Comparison of ENCODE assay signal across 12 cellular contexts in genomic region chr18:23593720-23594119, GRCh38.
DNase-seq lines count a peak whose midpoint lies in the region; ATAC-seq lines count a peak whose summit lies in the region.
"Had no signal": no experiment of that assay in that cellular context is flagged by ENCODE, and none has a peak within 500 bp of the region (broad histone marks: within the 10 kb centered on the region; RNA-seq: fewer than 3 reads in every experiment).

No MANE protein-coding gene starts in this region.

- no peak overlapping the region for H3K4me3 Mint-ChIP-seq in T-helper 2 cell treated with Interferon-gamma antibody and Interleukin-4, amounts not matched to agents 5 μg/mL and 100 μg/mL, for 36 hours
- H3K4me3 Mint-ChIP-seq: CD8-positive, alpha-beta T cell had no signal

- H3K27me3 Mint-ChIP-seq in T-helper 2 cell treated with Interferon-gamma antibody and Interleukin-4, amounts not matched to agents 5 μg/mL and 100 μg/mL, for 36 hours (ENCODE audit: low read depth), result peaks cover 11% of the 10 kb centered on the region

- no peak for ATAC-seq in GM21526 (IDR thresholded peaks at IDR 0.05; ENCODE audit: low FRiP score, unreplicated experiment)
- ATAC-seq: CD8-positive, alpha-beta T cell; GM12878 had no signal

- H3K4me3 ChIP-seq in adipocyte (ENCODE audit: low read length), result no peak overlapping the region
- H3K4me3 ChIP-seq: GM12878 had no signal

- H3K27ac Mint-ChIP-seq in T-helper 2 cell treated with Interferon-gamma antibody and Interleukin-4, amounts not matched to agents 5 μg/mL and 100 μg/mL, for 36 hours, result no peak overlapping the region
- H3K27ac Mint-ChIP-seq: CD8-positive, alpha-beta T cell had no signal

- in situ Hi-C loops in ACHN (cut with HindIII; ENCODE audit: low pct_ligation_motif_present, low pct_unique_long_range_greater_than_20kb, low sequenced_read_pairs), result no loop called here

- H3K4me1 Mint-ChIP-seq in T-helper 2 cell treated with Interferon-gamma antibody and Interleukin-4, amounts not matched to agents 5 μg/mL and 100 μg/mL, for 36 hours (ENCODE audit: low read depth), result peaks cover 5% of the 10 kb centered on the region

- H3K4me1 ChIP-seq in adipocyte (ENCODE audit: control insufficient read depth, insufficient read depth, low read length), result peaks cover 10% of the 10 kb centered on the region

- H3K27me3 ChIP-seq in adipocyte (replicated peaks; ENCODE audit: control insufficient read depth, insufficient read depth, low read length), result no peaks in the 10 kb centered on the region

- no peaks in the 10 kb centered on the region for H3K9me3 Mint-ChIP-seq in T-helper 2 cell treated with Interferon-gamma antibody and Interleukin-4, amounts not matched to agents 5 μg/mL and 100 μg/mL, for 36 hours
- H3K9me3 Mint-ChIP-seq: CD8-positive, alpha-beta T cell had no signal

- no peaks in the 10 kb centered on the region for H3K36me3 Mint-ChIP-seq in T-helper 2 cell treated with Interferon-gamma antibody and Interleukin-4, amounts not matched to agents 5 μg/mL and 100 μg/mL, for 36 hours (ENCODE audit: low read depth)
- H3K36me3 Mint-ChIP-seq: CD8-positive, alpha-beta T cell had no signal

- H3K36me3 ChIP-seq in adipocyte (ENCODE audit: control insufficient read depth, insufficient read depth, low read length, severe bottlenecking), result no peaks in the 10 kb centered on the region

- DNase-seq in ACHN, result peak; percentile 96
- DNase-seq in GM04504 (ENCODE audit: low read depth), result peak; percentile 85
- peak; percentile 54 for DNase-seq in adipocyte (ENCODE audit: low read depth)
- DNase-seq in glomerular visceral epithelial cell (ENCODE audit: extremely low spot score), result peak; percentile 87
- no peak for DNase-seq in T-helper 2 cell treated with Interferon-gamma antibody and Interleukin-4, amounts not matched to agents 5 μg/mL and 100 μg/mL, for 36 hours (ENCODE audit: low spot score)
- DNase-seq in NCI-H2029 (lab: John Stamatoyannopoulos, UW), result no peak
- no peak for DNase-seq in caudate nucleus (lab: John Stamatoyannopoulos, UW)
- DNase-seq: CD8-positive, alpha-beta T cell; NCI-H1417; small intestine had no signal

- H3K27ac ChIP-seq in caudate nucleus (ENCODE audit: low read depth, low read length), result no peak overlapping the region

- H3K9ac ChIP-seq in adipocyte (ENCODE audit: low read length), result no peak overlapping the region

- H3K9me3 ChIP-seq in adipocyte (ENCODE audit: control insufficient read depth, low read length), result no peaks in the 10 kb centered on the region

Comparison
In these comparisons a context has a peak if more than half of its experiments do, and no peak if none do; other contexts are left out.
1. DNase-seq: peak in ACHN (single experiment), GM04504 (single experiment), adipocyte (single experiment) and glomerular visceral epithelial cell (single experiment); none in T-helper 2 cell treated with Interferon-gamma antibody and Interleukin-4, amounts not matched to agents 5 μg/mL and 100 μg/mL, for 36 hours (single experiment), NCI-H2029 (single experiment) and caudate nucleus (0 of 61).